ENCODE assay signal across 15 cellular contexts in genomic region chr10:131963811-131964210, GRCh38. TPM values are rescaled to one million over a fixed set of nuclear protein-coding genes. Genes with fewer than 3 reads are reported as not detected.
DNase-seq lines count a peak whose midpoint lies in the region; ATAC-seq and TF ChIP-seq lines count a peak whose summit lies in the region.
"Had no signal": no experiment of that assay in that cellular context is flagged by ENCODE, and none has a peak within 500 bp of the region (broad histone marks: within the 10 kb centered on the region; RNA-seq: fewer than 3 reads in every experiment).

No MANE protein-coding gene starts in this region.

- peak overlapping the region in 1 of 8 donors; percentile 2 for H3K4me3 Mint-ChIP-seq in CD4-positive, alpha-beta memory T cell
- H3K4me3 Mint-ChIP-seq: B cell had no signal

- peak; percentile 34 for DNase-seq in activated effector memory CD4-positive, alpha-beta T cell treated with anti-CD3 and anti-CD28 coated beads, Interleukin-2, amount 50 U/mL, for 16 hours
- DNase-seq in activated effector memory CD4-positive, alpha-beta T cell treated with Interleukin-2 at 50 U/mL for 16 hours = no peak
- no peak for DNase-seq in CD4-positive, alpha-beta memory T cell
- DNase-seq in osteoblast (ENCODE audit: insufficient read length, low spot score, missing footprints) (no peak), cerebellum (ENCODE audit: low spot score) (no peak)
- DNase-seq: DMS 273 treated with DMSO at 0.1 percent for 48 hours, NCI-H1048, NCI-H2107, NCI-H774, SHP77 treated with DMSO at 0.1 percent for 48 hours had no signal

- peaks cover 6 to 21% of the 10 kb centered on the region in 2 donors for H3K36me3 Mint-ChIP-seq in CD4-positive, alpha-beta memory T cell

- no peak overlapping the region for H3K4me3 ChIP-seq in CD4-positive, alpha-beta memory T cell (ENCODE audit: low read length in 2 of 2)
- no peak overlapping the region for H3K4me3 ChIP-seq in osteoblast (ENCODE audit: insufficient read depth, low read length)
- H3K4me3 ChIP-seq: GM23248, K562 had no signal

- H3K27ac ChIP-seq in CD4-positive, alpha-beta memory T cell (ENCODE audit: low read depth, low read length) = no peak overlapping the region
- H3K27ac ChIP-seq in VCaP (peak overlapping the region; percentile 91; the same call in 1 of the 2 replicates), osteoblast (ENCODE audit: low read depth, low read length) (peak overlapping the region; percentile 39)
- H3K27ac ChIP-seq: GM23248 had no signal

- TF ChIP-seq CTCF in VCaP (conservative IDR thresholded peaks at IDR 0.05) (no peak), osteoblast (IDR thresholded peaks at IDR 0.05; ENCODE audit: extremely low read depth, low read depth, low read length) (no peak)

- H3K9me3 Mint-ChIP-seq in CD4-positive, alpha-beta memory T cell = no peaks in the 10 kb centered on the region

- POLR2A ChIA-PET in CD4-positive, alpha-beta memory T cell (lab: Charles Lee; ENCODE audit: partially characterized antibody) = no interaction called here

- no peaks in the 10 kb centered on the region for H4K20me1 ChIP-seq in osteoblast (ENCODE audit: insufficient read depth, low read length)

- peaks cover 12 to 31% (median 18%) of the 10 kb centered on the region in 4 donors for H3K4me1 Mint-ChIP-seq in CD4-positive, alpha-beta memory T cell
- H3K4me1 Mint-ChIP-seq: B cell had no signal

- H3K27ac Mint-ChIP-seq in CD4-positive, alpha-beta memory T cell = peak overlapping the region in 5 of 7 donors; percentile 11 to 83 (median 29)
- H3K27ac Mint-ChIP-seq: B cell had no signal

- H3K27me3 ChIP-seq in CD4-positive, alpha-beta memory T cell (ENCODE audit: insufficient read depth, low read length) = no peaks in the 10 kb centered on the region
- no peaks in the 10 kb centered on the region for H3K27me3 ChIP-seq in osteoblast (ENCODE audit: insufficient read depth, low read length)

- ATAC-seq in HG03439 (IDR thresholded peaks at IDR 0.05; ENCODE audit: unreplicated experiment) = no peak
- ATAC-seq: K562 had no signal

- no peaks in the 10 kb centered on the region for H3K27me3 Mint-ChIP-seq in CD4-positive, alpha-beta memory T cell
- H3K27me3 Mint-ChIP-seq: B cell had no signal

- no peak overlapping the region for H2AFZ ChIP-seq in osteoblast (ENCODE audit: low read length)
- H2AFZ ChIP-seq: GM23248 had no signal

- H3K4me2 ChIP-seq in osteoblast (ENCODE audit: insufficient read depth, low read length) = no peak overlapping the region

- peaks cover 13% of the 10 kb centered on the region for H3K4me1 ChIP-seq in CD4-positive, alpha-beta memory T cell (ENCODE audit: insufficient read depth, low read length)
- H3K4me1 ChIP-seq in osteoblast (ENCODE audit: insufficient read depth, low read length) = peaks cover 22% of the 10 kb centered on the region

- H3K79me2 ChIP-seq in osteoblast (ENCODE audit: insufficient read depth, low read length) = no peaks in the 10 kb centered on the region

- no peaks in the 10 kb centered on the region for H3K9me3 ChIP-seq in CD4-positive, alpha-beta memory T cell (ENCODE audit: control insufficient read depth in 1 of 2, low read length in 2 of 2)
- H3K9me3 ChIP-seq in osteoblast (ENCODE audit: low read depth, low read length) = no peaks in the 10 kb centered on the region

- no peaks in the 10 kb centered on the region for H3K36me3 ChIP-seq in CD4-positive, alpha-beta memory T cell (ENCODE audit: insufficient read depth, low read length)
- peaks cover 12% of the 10 kb centered on the region for H3K36me3 ChIP-seq in osteoblast (ENCODE audit: insufficient read depth, low read length)

- intact Hi-C loops in CD4-positive, alpha-beta memory T cell (cut with micrococcal nuclease) = no loop called here

- CTCF ChIA-PET in CD4-positive, alpha-beta memory T cell (lab: Charles Lee; ENCODE audit: partially characterized antibody) = interaction anchor here (1.8 kb wide), 1 partner anchor 59 kb away, joined by 4 read pairs; no protein-coding TSS in a partner anchor

RNA-seq across cellular contexts. Expression of gene BNIP3, which starts 17.9 kb away (rescaled TPM):
- 10 to 100 TPM; 29.8 to 31.7 TPM for total RNA-seq in CD4-positive, alpha-beta memory T cell
- polyA plus RNA-seq in CD4-positive, alpha-beta memory T cell = 10 to 100 TPM; 33.6 to 37.0 TPM
- total RNA-seq in osteoblast (53.0 and 112 TPM in 2 replicates), cerebellum (31.1 TPM)
